In genomic region chr1:222546548-222547259, GRCh38 we compare ENCODE assay signal across 9 cellular contexts. TPM values are rescaled to one million over a fixed set of nuclear protein-coding genes. Genes with fewer than 3 reads are reported as not detected.
DNase-seq lines count a peak whose midpoint lies in the region; ATAC-seq and TF ChIP-seq lines count a peak whose summit lies in the region.
"Had no signal": no experiment of that assay in that cellular context is flagged by ENCODE, and none has a peak within 500 bp of the region (broad histone marks: within the 10 kb centered on the region; RNA-seq: fewer than 3 reads in every experiment).

No MANE protein-coding gene starts in this region.

- H3K36me3 Mint-ChIP-seq in GM23338 (ENCODE audit: low read depth) = no peaks in the 10 kb centered on the region; the same call in 2 of the 3 replicates

- no peak overlapping the region for H3K27ac ChIP-seq in GM23338 (ENCODE audit: low read depth)
- H3K27ac ChIP-seq in testis = no peak overlapping the region

- no peaks in the 10 kb centered on the region for H3K9me2 ChIP-seq in GM23338 (ENCODE audit: insufficient read depth)

- H3K4me1 ChIP-seq in GM23338 (ENCODE audit: insufficient read depth) (peaks cover 3% of the 10 kb centered on the region; the same call in 1 of the 2 replicates), testis (no peaks in the 10 kb centered on the region)

- H3K4me3 ChIP-seq in GM23338 (no peak overlapping the region), choroid plexus epithelial cell (ENCODE audit: low read depth, low read length) (no peak overlapping the region), testis (no peak overlapping the region)

- H3K9me3 ChIP-seq in testis = no peaks in the 10 kb centered on the region

- no peaks in the 10 kb centered on the region for H3K27me3 ChIP-seq in GM23338 (ENCODE audit: insufficient read depth)
- H3K27me3 ChIP-seq in testis = no peaks in the 10 kb centered on the region

- no peak for TF ChIP-seq POLR2A in testis (IDR thresholded peaks at IDR 0.05)

- no peak overlapping the region for H3K4me3 Mint-ChIP-seq in GM23338

- H3K79me2 ChIP-seq in GM23338 (replicated peaks; ENCODE audit: insufficient read depth) = no peaks in the 10 kb centered on the region

- intact Hi-C loops in testis (cut with DNase I; ENCODE audit: low total_unique reads) = no loop called here

- H3F3A ChIP-seq in GM23338 (replicated peaks; ENCODE audit: low read depth) = no peaks in the 10 kb centered on the region

- peak; percentile 55 for ATAC-seq in GM23338

- WGBS in testis, 2 donors = 28 to 34% methylated on average over 6 to 7 of the region's 7 CpGs

- no peak overlapping the region for H3K27ac Mint-ChIP-seq in GM23338

- DNase-seq in GM23338 (ENCODE audit: low spot score) (no peak), NCI-H226 (peak; percentile 81), choroid plexus epithelial cell (ENCODE audit: low read depth) (peak; percentile 78), retina (peak; percentile 45), 8988T (no peak), Kasumi-1 (lab: John Stamatoyannopoulos, UW) (no peak), testis (no peak)
- DNase-seq in activated CD4-positive, CD25-positive, alpha-beta regulatory T cell treated with anti-CD3 and anti-CD28 coated beads, Interleukin-2, amount 50 U/mL, for 72 hours = no peak
- DNase-seq: cortex of kidney had no signal

- H3K27me3 Mint-ChIP-seq in GM23338 (ENCODE audit: insufficient read depth, low read depth, poor library complexity) = peaks cover 4% of the 10 kb centered on the region

- H3K36me3 ChIP-seq in GM23338 (ENCODE audit: insufficient read depth) = no peaks in the 10 kb centered on the region
- no peaks in the 10 kb centered on the region for H3K36me3 ChIP-seq in testis (ENCODE audit: low read depth, missing control alignments)

- peak overlapping the region; percentile 43; the same call in 1 of the 2 replicates for H2AFZ ChIP-seq in GM23338

- H4K20me1 ChIP-seq in GM23338 (replicated peaks; ENCODE audit: insufficient read depth) = no peaks in the 10 kb centered on the region

- no peaks in the 10 kb centered on the region for H3K9me3 Mint-ChIP-seq in GM23338

- H3K4me2 ChIP-seq in GM23338 = no peak overlapping the region

- TF ChIP-seq CTCF in GM23338 (conservative IDR thresholded peaks at IDR 0.05; ENCODE audit: low read depth in 2 of 2) (no peak), choroid plexus epithelial cell (conservative IDR thresholded peaks at IDR 0.05; ENCODE audit: low read depth, low read length) (no peak), testis (IDR thresholded peaks at IDR 0.05) (no peak)

- H3K4me1 Mint-ChIP-seq in GM23338 = peaks cover 10% of the 10 kb centered on the region

TF ChIP-seq in GM23338, 12 proteins besides CTCF, POLR2A, EP300 and RAD21:
- TF ChIP-seq EZH2 (IDR thresholded peaks at IDR 0.05; ENCODE audit: low read depth, unreplicated experiment) (no peak), CREB1 (CRISPR knock-in tag; IDR thresholded peaks at IDR 0.05; ENCODE audit: low read depth) (no peak)

RNA-seq across cellular contexts. Expression of gene HHIPL2, which starts 1.2 kb away (rescaled TPM):
- 0.52 TPM in 1 of 2 replicates, not detected in the other for total RNA-seq in GM23338 (2014; rRNA removed; shearing (Covaris generic))
- not detected in 2 replicates for polyA plus RNA-seq in GM23338 (2016; fragmentation: Nextera tagmentation; extraction: Ambion mirVana)
- 1 to 10 TPM; 5.9 to 6.0 TPM for total RNA-seq in testis
- 16.2 TPM for polyA plus RNA-seq in testis (ENCODE audit: insufficient read depth, low read depth, low replicate concordance)

RNA-seq across cellular contexts. Expression of gene TAF1A, which starts 43.0 kb away (rescaled TPM):
- total RNA-seq in GM23338 (2014; rRNA removed; shearing (Covaris generic)) = 13.3 and 16.3 TPM in 2 replicates
- polyA plus RNA-seq in GM23338 (2016; fragmentation: Nextera tagmentation; extraction: Ambion mirVana) = 5.5 and 5.7 TPM in 2 replicates
- 10 to 100 TPM; 13.2 to 15.1 TPM for total RNA-seq in testis
- 12.4 TPM for polyA plus RNA-seq in testis (ENCODE audit: insufficient read depth, low read depth, low replicate concordance)

Comparison
In these comparisons a context has a peak if more than half of its experiments do, and no peak if none do; other contexts are left out.
1. DNase-seq: peak in NCI-H226 (single experiment), choroid plexus epithelial cell (single experiment) and retina (single experiment); none in GM23338 (single experiment), activated CD4-positive, CD25-positive, alpha-beta regulatory T cell treated with anti-CD3 and anti-CD28 coated beads, Interleukin-2, amount 50 U/mL, for 72 hours (single experiment), 8988T (single experiment), Kasumi-1 (0 of 2) and testis (single experiment).